In the genomic region with DNA sequence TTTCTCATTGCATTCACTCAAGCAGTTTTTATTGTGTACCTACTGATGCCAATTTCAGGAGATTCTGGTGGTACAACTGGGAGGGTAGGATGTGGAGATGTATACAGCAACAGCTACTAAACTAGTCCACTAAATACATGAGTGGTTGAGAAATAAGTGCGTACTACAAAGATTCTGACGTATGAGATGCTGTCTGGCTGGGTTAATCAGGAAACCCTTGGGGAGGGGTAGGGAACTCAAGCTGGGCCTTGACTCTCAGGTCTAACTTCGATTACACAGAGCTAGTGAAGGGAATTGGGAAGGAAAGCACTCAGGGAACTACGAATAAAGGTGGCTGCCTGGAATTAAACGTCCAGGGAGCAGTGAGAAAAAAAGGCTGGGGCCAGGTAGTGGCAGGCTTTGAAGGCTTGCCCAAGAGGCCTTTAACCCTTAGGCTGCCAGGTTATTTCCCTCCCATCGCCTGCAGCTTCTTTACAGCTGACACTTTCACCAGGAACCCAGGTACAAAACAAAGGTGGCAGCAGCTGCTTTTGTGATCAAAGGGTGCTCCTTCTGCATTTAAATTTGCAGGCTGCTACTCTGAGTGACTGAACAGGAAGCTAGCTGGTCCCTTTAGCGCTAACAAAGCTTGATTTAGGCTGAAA, we compare ENCODE assay signal across 7 cellular contexts. TPM values are rescaled to one million over a fixed set of nuclear protein-coding genes. Genes with fewer than 3 reads are reported as not detected.
A peak's percentile ranks its signal among the peaks of the same experiment; 100 is the strongest.
DNase-seq lines count a peak whose midpoint lies in the region; ATAC-seq and TF ChIP-seq lines count a peak whose summit lies in the region.
"Had no signal": no experiment of that assay in that cellular context is flagged by ENCODE, and none has a peak within 500 bp of the region (broad histone marks: within the 10 kb centered on the region; RNA-seq: fewer than 3 reads in every experiment).

No MANE protein-coding gene starts in this region.

- H3K27ac Mint-ChIP-seq in naive thymus-derived CD4-positive, alpha-beta T cell = peak overlapping the region; percentile 67 to 96 (median 89)
- H3K27ac Mint-ChIP-seq: stimulated activated memory B cell treated with anti-CD40 and anti-IgM and Interleukin-4, amounts not matched to agents 10 μg/mL and 1 μg/mL and 100 μg/mL, for 72 hours had no signal

- H3K4me3 Mint-ChIP-seq in naive thymus-derived CD4-positive, alpha-beta T cell = peak overlapping the region; percentile 49 to 98 (median 77)
- H3K4me3 Mint-ChIP-seq: stimulated activated memory B cell treated with anti-CD40 and anti-IgM and Interleukin-4, amounts not matched to agents 10 μg/mL and 1 μg/mL and 100 μg/mL, for 72 hours had no signal

- CTCF ChIA-PET in naive thymus-derived CD4-positive, alpha-beta T cell (lab: Charles Lee) = interaction anchor here (0.8 to 1.4 kb wide), 4 partner anchors 29 to 88 kb away, joined by 3 to 6 read pairs (median 4); no protein-coding TSS in a partner anchor

- H3K4me1 Mint-ChIP-seq in naive thymus-derived CD4-positive, alpha-beta T cell = peaks cover 34 to 70% (median 56%) of the 10 kb centered on the region in 7 donors

- peaks cover 0 to 5% (median under 1%) of the 10 kb centered on the region in 5 donors for H3K27me3 Mint-ChIP-seq in naive thymus-derived CD4-positive, alpha-beta T cell

- intact Hi-C loops in naive thymus-derived CD4-positive, alpha-beta T cell (cut with micrococcal nuclease) = loop anchor here (5.0 to 10.0 kb wide), 4 partner anchors 33 to 663 kb away; partner anchors contain the start of gene LCOR (in 2 of the 2)

- H3K4me3 ChIP-seq in HUES6 (ENCODE audit: low read depth, low read length) = peak overlapping the region; percentile 29; the same call in 1 of the 2 replicates
- no peak overlapping the region for H3K4me3 ChIP-seq in naive thymus-derived CD4-positive, alpha-beta T cell (ENCODE audit: low read length)

- no peaks in the 10 kb centered on the region for H3K9me3 Mint-ChIP-seq in naive thymus-derived CD4-positive, alpha-beta T cell
- H3K9me3 Mint-ChIP-seq: stimulated activated memory B cell treated with anti-CD40 and anti-IgM and Interleukin-4, amounts not matched to agents 10 μg/mL and 1 μg/mL and 100 μg/mL, for 72 hours had no signal

- H3K36me3 Mint-ChIP-seq in naive thymus-derived CD4-positive, alpha-beta T cell = peaks cover 0 to 2% (median 0%) of the 10 kb centered on the region in 5 donors
- H3K36me3 Mint-ChIP-seq: stimulated activated memory B cell treated with anti-CD40 and anti-IgM and Interleukin-4, amounts not matched to agents 10 μg/mL and 1 μg/mL and 100 μg/mL, for 72 hours had no signal

- H3K36me3 ChIP-seq in HUES6 (ENCODE audit: control insufficient read depth, insufficient read depth, low read length) = peaks cover 8% of the 10 kb centered on the region; the same call in 1 of the 2 replicates
- H3K36me3 ChIP-seq in naive thymus-derived CD4-positive, alpha-beta T cell (ENCODE audit: control insufficient read depth in 2 of 3, insufficient read depth in 3 of 3, low read length in 3 of 3) = peaks cover 0 to 11% (median 0%) of the 10 kb centered on the region in 3 experiments

- peaks cover 5% of the 10 kb centered on the region for H3K27me3 ChIP-seq in HUES6 (ENCODE audit: control insufficient read depth, insufficient read depth, low read length)
- no peaks in the 10 kb centered on the region for H3K27me3 ChIP-seq in naive thymus-derived CD4-positive, alpha-beta T cell (ENCODE audit: control insufficient read depth in 2 of 2, insufficient read depth in 2 of 2, low read length in 2 of 2)

- H3K4me1 ChIP-seq in HUES6 (ENCODE audit: control insufficient read depth, insufficient read depth, low read length) = peaks cover 42% of the 10 kb centered on the region
- peaks cover 20 to 52% of the 10 kb centered on the region in 2 donors for H3K4me1 ChIP-seq in naive thymus-derived CD4-positive, alpha-beta T cell (ENCODE audit: control insufficient read depth in 2 of 2, insufficient read depth in 2 of 2, low read length in 2 of 2)

- H3K9me3 ChIP-seq in HUES6 (ENCODE audit: control insufficient read depth, insufficient read depth, low read depth, low read length) = no peaks in the 10 kb centered on the region
- H3K9me3 ChIP-seq in naive thymus-derived CD4-positive, alpha-beta T cell (ENCODE audit: control insufficient read depth in 2 of 3, low read length in 3 of 3) = no peaks in the 10 kb centered on the region

- H3K27ac ChIP-seq in HUES6 (ENCODE audit: low read depth, low read length) (no peak overlapping the region), angular gyrus (ENCODE audit: low read depth, low read length) (peak overlapping the region; percentile 25)
- H3K27ac ChIP-seq in naive thymus-derived CD4-positive, alpha-beta T cell (ENCODE audit: low read depth, low read length) = peak overlapping the region; percentile 73

- peak in 7 of 9 donors; percentile 28 to 74 (median 58) for DNase-seq in naive thymus-derived CD4-positive, alpha-beta T cell
- DNase-seq in GM13976 (ENCODE audit: low spot score) = no peak

- no peak for ATAC-seq in naive thymus-derived CD4-positive, alpha-beta T cell
- ATAC-seq in GM21723 (IDR thresholded peaks at IDR 0.05; ENCODE audit: unreplicated experiment) (no peak), GM19397 (IDR thresholded peaks at IDR 0.05; ENCODE audit: unreplicated experiment) (no peak)
- ATAC-seq: stimulated activated memory B cell treated with anti-CD40 and anti-IgM and Interleukin-4, amounts not matched to agents 10 μg/mL and 1 μg/mL and 100 μg/mL, for 72 hours had no signal

- H3K9ac ChIP-seq in HUES6 (ENCODE audit: low read length) = peak overlapping the region; percentile 1

- no peak for TF ChIP-seq CTCF in GM13976 (IDR thresholded peaks at IDR 0.05; ENCODE audit: borderline replicate concordance, control extremely low read depth, extremely low read depth, insufficient read depth, missing control alignments)

- in situ Hi-C loops in GM13976 (cut with MboI; ENCODE audit: low sequenced_read_pairs, unreplicated experiment) = no loop called here

- POLR2A ChIA-PET in naive thymus-derived CD4-positive, alpha-beta T cell (lab: Charles Lee) = interaction anchor here (0.8 to 1.6 kb wide), 3 partner anchors 8 to 70 kb away, joined by 4 to 5 read pairs (median 5); no protein-coding TSS in a partner anchor

RNA-seq across cellular contexts. Expression of gene MMS19, which starts 3.2 kb away (rescaled TPM):
- total RNA-seq in naive thymus-derived CD4-positive, alpha-beta T cell = 100 to 1,000 TPM in 2 of 5 experiments, 10 to 100 TPM in 3; 68.7 to 113 (median 87.9) TPM
- 10 to 100 TPM; 37.4 to 59.0 TPM for polyA plus RNA-seq in naive thymus-derived CD4-positive, alpha-beta T cell

RNA-seq across cellular contexts. Expression of gene UBTD1, which starts 3.7 kb away (rescaled TPM):
- 1 to 10 TPM in 4 of 5 experiments, under 1 TPM in 1; 0.94 to 4.2 (median 2.1) TPM for total RNA-seq in naive thymus-derived CD4-positive, alpha-beta T cell
- polyA plus RNA-seq in naive thymus-derived CD4-positive, alpha-beta T cell = 1 to 10 TPM; 1.2 to 2.9 TPM

RNA-seq across cellular contexts. Expression of gene ZDHHC16, which starts 49.0 kb away (rescaled TPM):
- 10 to 100 TPM; 13.2 to 38.8 (median 26.8) TPM for total RNA-seq in naive thymus-derived CD4-positive, alpha-beta T cell
- 10 to 100 TPM; 24.4 to 37.3 TPM for polyA plus RNA-seq in naive thymus-derived CD4-positive, alpha-beta T cell

RNA-seq across cellular contexts. Expression of gene EXOSC1, which starts 49.2 kb away (rescaled TPM):
- 10 to 100 TPM; 32.6 to 65.4 (median 53.2) TPM for total RNA-seq in naive thymus-derived CD4-positive, alpha-beta T cell
- polyA plus RNA-seq in naive thymus-derived CD4-positive, alpha-beta T cell = 10 to 100 TPM; 69.7 to 80.3 TPM
